Comparison of ENCODE assay signal across 8 cellular contexts in the genomic region with DNA sequence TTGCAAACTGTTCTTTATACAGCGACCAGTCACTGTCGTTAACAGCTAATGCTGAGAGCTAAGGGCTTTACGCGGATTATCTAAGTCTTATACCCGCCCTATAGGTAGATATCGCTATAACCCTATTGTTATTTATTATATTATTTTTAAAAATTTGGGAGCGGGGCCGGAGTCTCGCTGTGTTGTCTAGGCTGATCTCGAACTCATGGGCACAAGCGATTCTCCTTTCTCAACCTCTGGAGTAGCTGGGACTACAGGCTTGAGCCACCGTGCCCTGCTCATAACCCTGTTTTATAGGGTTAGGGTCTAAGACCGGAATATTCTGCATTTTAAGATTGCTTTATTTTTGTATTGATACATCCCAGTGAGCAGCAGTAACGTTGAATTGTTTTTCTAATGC. TPM values are rescaled to one million over a fixed set of nuclear protein-coding genes. Genes with fewer than 3 reads are reported as not detected.
DNase-seq lines count a peak whose midpoint lies in the region; ATAC-seq and TF ChIP-seq lines count a peak whose summit lies in the region.

No MANE protein-coding gene starts in this region.

- no peak for DNase-seq in DND-41
- DNase-seq in Peyer's patch: no peak
- no peak for DNase-seq in esophagus squamous epithelium (lab: John Stamatoyannopoulos, UW)
- DNase-seq in progenitor cell of endocrine pancreas (ENCODE audit: low spot score, unreplicated experiment): no peak
- DNase-seq in UCSD-AML1 (lab: John Stamatoyannopoulos, UW; ENCODE audit: unreplicated experiment): no peak

- H3K27me3 ChIP-seq in DND-41 (ENCODE audit: insufficient read depth, low read length, poor library complexity) (no peaks in the 10 kb centered on the region), Peyer's patch (no peaks in the 10 kb centered on the region), esophagus squamous epithelium (no peaks in the 10 kb centered on the region)

- H3K4me3 Mint-ChIP-seq in progenitor cell of endocrine pancreas (ENCODE audit: low read depth): peak overlapping the region; percentile 96

- no peaks in the 10 kb centered on the region for H3K27me3 Mint-ChIP-seq in progenitor cell of endocrine pancreas

- H3K4me1 ChIP-seq in DND-41 (ENCODE audit: insufficient read depth, low read length) (peaks cover 46% of the 10 kb centered on the region), Peyer's patch (peaks cover 0 to 37% (median 4%) of the 10 kb centered on the region in 4 donors), esophagus squamous epithelium (peaks cover 6 to 46% (median 22%) of the 10 kb centered on the region in 3 donors)

- peaks cover 10% of the 10 kb centered on the region for H3K4me1 Mint-ChIP-seq in progenitor cell of endocrine pancreas (ENCODE audit: low read depth)

- H4K20me1 ChIP-seq in DND-41 (ENCODE audit: insufficient read depth, low read length): peaks cover 28% of the 10 kb centered on the region

- peak overlapping the region; percentile 88 for H2AFZ ChIP-seq in DND-41 (ENCODE audit: low read depth, low read length)

- H3K27ac ChIP-seq in DND-41 (ENCODE audit: low read length) (peak overlapping the region; percentile 83), Peyer's patch (peak overlapping the region; percentile 96), esophagus squamous epithelium (peak overlapping the region; percentile 93 to 97 (median 94))

- peaks cover 71% of the 10 kb centered on the region for H3K79me2 ChIP-seq in DND-41 (ENCODE audit: insufficient read depth, low read length)

- H3K9me3 ChIP-seq in DND-41 (ENCODE audit: insufficient read depth, low read length, severe bottlenecking) (no peaks in the 10 kb centered on the region), Peyer's patch (no peaks in the 10 kb centered on the region), esophagus squamous epithelium (no peaks in the 10 kb centered on the region)

- peaks cover 17% of the 10 kb centered on the region for H3K36me3 ChIP-seq in DND-41 (ENCODE audit: insufficient read depth, low read length)
- H3K36me3 ChIP-seq in Peyer's patch: peaks cover 0 to 6% (median 0%) of the 10 kb centered on the region in 3 donors
- H3K36me3 ChIP-seq in esophagus squamous epithelium: peaks cover 0 to 28% (median 0%) of the 10 kb centered on the region in 3 donors

- ATAC-seq in DND-41 (ENCODE audit: insufficient read depth, low read depth): no peak
- no peak for ATAC-seq in GM21447 (IDR thresholded peaks at IDR 0.05; ENCODE audit: unreplicated experiment)
- ATAC-seq in GM19467 (IDR thresholded peaks at IDR 0.05; ENCODE audit: unreplicated experiment): no peak
- no peak for ATAC-seq in HG02678 (IDR thresholded peaks at IDR 0.05; ENCODE audit: unreplicated experiment)

- 11 to 16% methylated on average over 14 of the region's 14 CpGs for WGBS in esophagus squamous epithelium, 2 donors

- H3K4me3 ChIP-seq in DND-41 (ENCODE audit: low read depth in 1 of 2, low read length in 2 of 2): peak overlapping the region; percentile 60 to 80
- peak overlapping the region; percentile 87 to 95 (median 89) for H3K4me3 ChIP-seq in Peyer's patch
- H3K4me3 ChIP-seq in esophagus squamous epithelium: peak overlapping the region; percentile 68 to 90 (median 86)

- peaks cover 22% of the 10 kb centered on the region for H3K36me3 Mint-ChIP-seq in progenitor cell of endocrine pancreas (ENCODE audit: insufficient read depth)

- intact Hi-C loops in esophagus squamous epithelium (cut with DNase I): no loop called here

- H3K9me3 Mint-ChIP-seq in progenitor cell of endocrine pancreas (ENCODE audit: low read depth): peaks cover 5% of the 10 kb centered on the region

- TF ChIP-seq POLR2A in Peyer's patch (IDR thresholded peaks at IDR 0.05): no peak
- TF ChIP-seq POLR2A in esophagus squamous epithelium (IDR thresholded peaks at IDR 0.05): no peak

- H3K9ac ChIP-seq in DND-41 (ENCODE audit: low read depth, low read length): peak overlapping the region; percentile 83

- peak overlapping the region; percentile 99 for H3K27ac Mint-ChIP-seq in progenitor cell of endocrine pancreas

- TF ChIP-seq CTCF in DND-41 (IDR thresholded peaks at IDR 0.05; ENCODE audit: borderline replicate concordance, extremely low read depth, low read length, poor library complexity, severe bottlenecking): no peak
- no peak for TF ChIP-seq CTCF in Peyer's patch (IDR thresholded peaks at IDR 0.05)
- TF ChIP-seq CTCF in esophagus squamous epithelium (IDR thresholded peaks at IDR 0.05): no peak
- TF ChIP-seq CTCF in progenitor cell of endocrine pancreas (IDR thresholded peaks at IDR 0.05; ENCODE audit: unreplicated experiment): no peak

- H3K4me2 ChIP-seq in DND-41 (ENCODE audit: insufficient read depth, low read length): peak overlapping the region; percentile 88

RNA-seq across cellular contexts. Expression of a gene that starts 24.7 kb away (rescaled TPM):
- 100 to 1,000 TPM in 1 of 4 donors, 10 to 100 TPM in 3; 28.4 to 237 (median 60.9) TPM for total RNA-seq in Peyer's patch
- 10 to 100 TPM; 43.5 to 63.0 (median 52.4) TPM for total RNA-seq in esophagus squamous epithelium
- 67.9 and 72.1 TPM in 2 replicates for total RNA-seq in progenitor cell of endocrine pancreas

RNA-seq across cellular contexts. Expression of a gene that starts 46.0 kb away (rescaled TPM):
- total RNA-seq in Peyer's patch (10 to 100 TPM in 1 of 4 donors, 1 to 10 TPM in 3; 1.9 to 12.3 (median 6.1) TPM), esophagus squamous epithelium (10 to 100 TPM in 2 of 4 donors, 1 to 10 TPM in 2; 5.8 to 29.2 (median 12.7) TPM), progenitor cell of endocrine pancreas (53.8 and 57.4 TPM in 2 replicates)

RNA-seq across cellular contexts. Expression of a gene that starts 50.1 kb away (rescaled TPM):
- total RNA-seq in Peyer's patch (10 to 100 TPM in 1 of 4 donors, 1 to 10 TPM in 3; 2.1 to 12.4 (median 4.6) TPM), esophagus squamous epithelium (1 to 10 TPM in 3 of 4 donors, not detected in 1; 2.2 to 9.6 (median 8.0) TPM), progenitor cell of endocrine pancreas (201 and 211 TPM in 2 replicates)

RNA-seq across cellular contexts. Expression of a gene that starts 54.6 kb away (rescaled TPM):
- total RNA-seq in Peyer's patch (10 to 100 TPM in 2 of 4 donors, 1 to 10 TPM in 2; 8.3 to 29.2 (median 11.2) TPM), esophagus squamous epithelium (1 to 10 TPM; 1.1 to 3.4 (median 2.0) TPM), progenitor cell of endocrine pancreas (3.8 and 4.6 TPM in 2 replicates)

Comparison
In these comparisons a context has a peak if more than half of its experiments do, and no peak if none do; other contexts are left out.
1. RNA of a gene that starts 50.1 kb away (total RNA-seq): 201 to 211 TPM in progenitor cell of endocrine pancreas; 2.2 to 9.6 TPM in esophagus squamous epithelium and 2.1 to 12.4 TPM in Peyer's patch; every median in the first group is over 10 times any median in the second.
2. Peak in every context shown above with its lines, with median percentiles within 50 percentile points of each other: H3K27ac ChIP-seq and H3K4me3 ChIP-seq.